ENCODE assay signal across 1 cellular context in genomic region chr5:132362086-132362485, GRCh38.
TF ChIP-seq lines count a peak whose summit lies in the region.

No MANE protein-coding gene starts in this region.

TF ChIP-seq in A549, 52 proteins besides CTCF, POLR2A, EP300 and RAD21 (continued from another document):
- no peak for TF ChIP-seq REST (IDR thresholded peaks at IDR 0.05)
- no peak for TF ChIP-seq ZNF302 (CRISPR knock-in tag; IDR thresholded peaks at IDR 0.05)
